ENCODE assay signal across 8 cellular contexts in the genomic region with DNA sequence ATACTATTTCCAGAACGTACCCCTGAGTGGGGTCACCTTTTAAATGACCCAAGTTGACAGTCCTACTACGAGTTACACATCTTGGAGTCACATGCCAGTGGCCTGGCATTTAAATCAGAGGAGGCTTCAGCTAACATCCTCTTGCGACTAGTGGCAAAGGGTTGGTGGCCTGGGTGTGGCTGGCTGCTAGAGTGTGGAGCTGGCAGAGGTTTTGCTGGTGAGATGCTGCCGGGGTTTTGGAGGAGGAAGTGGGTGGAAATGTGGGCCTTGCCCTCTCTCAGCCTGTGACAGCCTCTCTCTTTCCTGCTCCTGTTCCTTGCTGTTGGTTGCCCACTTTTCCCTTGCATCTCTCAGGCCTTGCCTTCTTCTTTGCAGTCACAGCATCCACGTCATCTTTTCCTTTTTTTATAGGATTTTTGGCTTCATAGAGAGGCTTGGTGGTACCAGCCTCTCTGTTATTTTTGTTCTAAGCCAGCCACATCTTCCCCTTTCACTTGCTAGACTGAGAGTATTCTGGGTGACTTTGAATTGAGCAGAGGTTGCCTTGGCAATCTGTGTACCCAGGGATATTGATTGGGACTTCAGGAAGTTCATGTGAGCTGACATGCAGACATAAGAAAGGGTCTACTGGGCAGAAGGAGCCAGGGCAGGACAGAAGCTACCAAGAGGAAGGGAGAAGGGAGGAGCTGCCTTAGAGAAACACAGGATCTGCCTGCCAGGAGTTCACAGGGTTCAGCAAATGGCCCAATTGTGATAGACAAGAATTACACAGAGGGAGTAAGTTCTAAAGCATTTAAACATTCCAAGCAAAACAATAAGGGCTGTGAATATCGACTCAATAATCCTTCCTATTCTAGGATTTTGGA. TPM values are rescaled to one million over a fixed set of nuclear protein-coding genes. Genes with fewer than 3 reads are reported as not detected.
DNase-seq lines count a peak whose midpoint lies in the region; ATAC-seq lines count a peak whose summit lies in the region.

No MANE protein-coding gene starts in this region.

- intact Hi-C loops in dendritic cell treated with granulocyte-macrophage colony-stimulating factor and Interleukin-4, amounts not matched to agents 40 ng/mL and 50 ng/mL, for 4 days (cut with micrococcal nuclease), result no loop called here

- peak; percentile 53 to 80 (median 72) for DNase-seq in T-cell
- peak; percentile 39 to 42 for DNase-seq in stimulated activated CD4-positive, alpha-beta T cell treated with anti-CD3 and anti-CD28 coated beads, Interleukin-2, amount 100 ng/mL, for 24 hours
- no peak for DNase-seq in SK-N-DZ (ENCODE audit: low spot score)
- no peak for DNase-seq in KG1 (lab: John Stamatoyannopoulos, UW)
- DNase-seq in D341Med (ENCODE audit: low spot score), result no peak
- DNase-seq in hepatic stellate cell (ENCODE audit: low spot score), result no peak

- no peaks in the 10 kb centered on the region for H3K9me3 Mint-ChIP-seq in T-cell
- H3K9me3 Mint-ChIP-seq in dendritic cell treated with granulocyte-macrophage colony-stimulating factor and Interleukin-4, amounts not matched to agents 40 ng/mL and 50 ng/mL, for 4 days, result no peaks in the 10 kb centered on the region

- H3K36me3 Mint-ChIP-seq in T-cell, result peaks cover 11% of the 10 kb centered on the region
- H3K36me3 Mint-ChIP-seq in dendritic cell treated with granulocyte-macrophage colony-stimulating factor and Interleukin-4, amounts not matched to agents 40 ng/mL and 50 ng/mL, for 4 days (ENCODE audit: low read depth), result no peaks in the 10 kb centered on the region

- ATAC-seq in GM21447 (IDR thresholded peaks at IDR 0.05; ENCODE audit: unreplicated experiment) (peak; percentile 41), T-cell (replicated peaks in 1 of 4) (peak; percentile 96 to 99 (median 98))

- CTCF ChIA-PET in T-cell (lab: Charles Lee), result interaction anchor here (0.6 to 2.1 kb wide), 3 partner anchors 10 to 218 kb away, joined by 3 to 5 read pairs (median 3); no protein-coding TSS in a partner anchor

- H3K27me3 Mint-ChIP-seq in T-cell, result no peaks in the 10 kb centered on the region
- H3K27me3 Mint-ChIP-seq in dendritic cell treated with granulocyte-macrophage colony-stimulating factor and Interleukin-4, amounts not matched to agents 40 ng/mL and 50 ng/mL, for 4 days, result no peaks in the 10 kb centered on the region

- peak overlapping the region in 2 of 3 donors; percentile 7 to 49 for H3K4me3 Mint-ChIP-seq in T-cell
- no peak overlapping the region for H3K4me3 Mint-ChIP-seq in dendritic cell treated with granulocyte-macrophage colony-stimulating factor and Interleukin-4, amounts not matched to agents 40 ng/mL and 50 ng/mL, for 4 days

- POLR2A ChIA-PET in T-cell (lab: Charles Lee), result interaction anchor here in 1 of 2 donors (0.6 kb wide), 1 partner anchor 96 kb away, joined by 8 read pairs; no protein-coding TSS in a partner anchor

- H3K4me1 Mint-ChIP-seq in T-cell, result peaks cover 35 to 77% (median 76%) of the 10 kb centered on the region in 3 donors
- H3K4me1 Mint-ChIP-seq in dendritic cell treated with granulocyte-macrophage colony-stimulating factor and Interleukin-4, amounts not matched to agents 40 ng/mL and 50 ng/mL, for 4 days (ENCODE audit: low read depth), result peaks cover 47% of the 10 kb centered on the region

- peak overlapping the region; percentile 93 to 98 for H3K27ac Mint-ChIP-seq in T-cell
- peak overlapping the region; percentile 89 for H3K27ac Mint-ChIP-seq in dendritic cell treated with granulocyte-macrophage colony-stimulating factor and Interleukin-4, amounts not matched to agents 40 ng/mL and 50 ng/mL, for 4 days

RNA-seq across cellular contexts. Expression of a gene that starts 55.4 kb away (rescaled TPM):
- 10 to 100 TPM; 30.0 to 60.3 (median 37.6) TPM for total RNA-seq in T-cell
- 16.9 and 26.3 TPM in 2 replicates for polyA plus RNA-seq in SK-N-DZ (2014; cell fraction: cytosol; rRNA removed)
- 11.6 and 14.7 TPM in 2 replicates for polyA plus RNA-seq in SK-N-DZ (2014; cell fraction: nucleus; rRNA removed)

Comparison
In these comparisons a context has a peak if more than half of its experiments do, and no peak if none do; other contexts are left out.
1. DNase-seq: peak in T-cell (34 of 34) and stimulated activated CD4-positive, alpha-beta T cell treated with anti-CD3 and anti-CD28 coated beads, Interleukin-2, amount 100 ng/mL, for 24 hours (2 of 2); none in SK-N-DZ (single experiment), KG1 (single experiment), D341Med (single experiment) and hepatic stellate cell (single experiment).